Comparison of ENCODE assay signal across 9 cellular contexts in the genomic region with DNA sequence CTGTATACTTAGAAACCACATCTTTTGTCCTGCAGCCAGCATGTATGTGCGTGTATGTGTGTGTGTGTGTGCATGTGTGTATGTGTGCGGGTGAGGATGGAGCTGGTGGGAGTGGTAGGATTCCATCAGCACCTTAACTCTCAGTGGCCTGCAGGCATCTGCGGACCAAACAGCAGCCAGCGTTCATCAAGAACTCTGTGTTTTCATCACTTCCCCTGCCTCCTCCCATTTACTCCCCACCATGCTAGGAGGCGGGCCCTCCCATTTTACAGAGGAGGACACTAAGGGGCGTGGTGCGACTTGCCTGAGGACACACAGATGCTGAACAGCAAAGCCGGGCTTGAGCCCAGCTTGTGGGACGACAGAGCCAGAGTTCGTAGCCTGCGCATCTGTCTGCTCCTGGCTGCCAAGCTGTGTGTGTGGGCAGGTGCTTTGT. TPM values are rescaled to one million over a fixed set of nuclear protein-coding genes. Genes with fewer than 3 reads are reported as not detected.
A peak's percentile ranks its signal among the peaks of the same experiment; 100 is the strongest.
DNase-seq lines count a peak whose midpoint lies in the region; ATAC-seq and TF ChIP-seq lines count a peak whose summit lies in the region.
"Had no signal": no experiment of that assay in that cellular context is flagged by ENCODE, and none has a peak within 500 bp of the region (broad histone marks: within the 10 kb centered on the region; RNA-seq: fewer than 3 reads in every experiment).

No MANE protein-coding gene starts in this region.

- no peaks in the 10 kb centered on the region for H3K79me2 ChIP-seq in DND-41 (ENCODE audit: insufficient read depth, low read length)

- POLR2A ChIA-PET in activated CD8-positive, alpha-beta T cell treated with anti-CD3 and anti-CD28 coated beads for 36 hours (lab: Charles Lee), result no interaction called here

- H3K4me3 ChIP-seq in DND-41 (ENCODE audit: low read depth in 1 of 2, low read length in 2 of 2), result no peak overlapping the region

- H4K20me1 ChIP-seq in DND-41 (ENCODE audit: insufficient read depth, low read length), result peaks cover 15% of the 10 kb centered on the region

- H3K4me3 Mint-ChIP-seq in activated CD8-positive, alpha-beta T cell treated with anti-CD3 and anti-CD28 coated beads for 36 hours, result no peak overlapping the region
- H3K4me3 Mint-ChIP-seq in memory B cell, result no peak overlapping the region
- H3K4me3 Mint-ChIP-seq: stimulated activated naive CD8-positive, alpha-beta T cell treated with anti-CD3 and anti-CD28 coated beads, Interleukin-15, Interleukin-2, amounts not matched to agents 100 ng/mL and 50 ng/mL, for 24 hours had no signal

- ATAC-seq in DND-41 (ENCODE audit: insufficient read depth, low read depth), result peak; percentile 48
- peak; percentile 50 for ATAC-seq in activated CD8-positive, alpha-beta T cell treated with anti-CD3 and anti-CD28 coated beads for 36 hours
- ATAC-seq in memory B cell (ENCODE audit: low read depth), result peak; percentile 64
- no peak for ATAC-seq in GM19467 (IDR thresholded peaks at IDR 0.05; ENCODE audit: unreplicated experiment)
- ATAC-seq in HG03354 (IDR thresholded peaks at IDR 0.05; ENCODE audit: poor library complexity, severe bottlenecking, unreplicated experiment), result no peak

- CTCF ChIA-PET in activated CD8-positive, alpha-beta T cell treated with anti-CD3 and anti-CD28 coated beads for 36 hours (lab: Charles Lee), result no interaction called here

- no peaks in the 10 kb centered on the region for H3K4me1 ChIP-seq in DND-41 (ENCODE audit: insufficient read depth, low read length)

- DNase-seq in DND-41 (peak; percentile 9), M059J (ENCODE audit: low read depth) (peak; percentile 38), memory B cell (ENCODE audit: low spot score in 2 of 2) (no peak), activated gamma-delta T cell (lab: John Stamatoyannopoulos, UW) (no peak), dermis blood vessel endothelial cell (no peak)
- DNase-seq in activated CD8-positive, alpha-beta T cell treated with anti-CD3 and anti-CD28 coated beads for 36 hours, result peak; percentile 48

- H3K27ac ChIP-seq in DND-41 (ENCODE audit: low read length), result no peak overlapping the region

- intact Hi-C loops in activated CD8-positive, alpha-beta T cell treated with anti-CD3 and anti-CD28 coated beads for 36 hours (cut with micrococcal nuclease), result no loop called here

- no peaks in the 10 kb centered on the region for H3K36me3 Mint-ChIP-seq in activated CD8-positive, alpha-beta T cell treated with anti-CD3 and anti-CD28 coated beads for 36 hours (ENCODE audit: low read depth)
- no peaks in the 10 kb centered on the region for H3K36me3 Mint-ChIP-seq in memory B cell

- H3K9ac ChIP-seq in DND-41 (ENCODE audit: low read depth, low read length), result no peak overlapping the region

- peaks cover 18% of the 10 kb centered on the region for H3K4me1 Mint-ChIP-seq in activated CD8-positive, alpha-beta T cell treated with anti-CD3 and anti-CD28 coated beads for 36 hours (ENCODE audit: low read depth)
- H3K4me1 Mint-ChIP-seq in memory B cell, result peaks cover 18% of the 10 kb centered on the region

- H2AFZ ChIP-seq in DND-41 (ENCODE audit: low read depth, low read length), result no peak overlapping the region

- no peaks in the 10 kb centered on the region for H3K36me3 ChIP-seq in DND-41 (ENCODE audit: insufficient read depth, low read length)

- H3K27me3 Mint-ChIP-seq in activated CD8-positive, alpha-beta T cell treated with anti-CD3 and anti-CD28 coated beads for 36 hours, result peaks cover 50% of the 10 kb centered on the region
- peaks cover 17% of the 10 kb centered on the region for H3K27me3 Mint-ChIP-seq in memory B cell

- peaks cover 37% of the 10 kb centered on the region for H3K27me3 ChIP-seq in DND-41 (ENCODE audit: insufficient read depth, low read length, poor library complexity)

- no peaks in the 10 kb centered on the region for H3K9me3 Mint-ChIP-seq in activated CD8-positive, alpha-beta T cell treated with anti-CD3 and anti-CD28 coated beads for 36 hours
- no peaks in the 10 kb centered on the region for H3K9me3 Mint-ChIP-seq in memory B cell
- H3K9me3 Mint-ChIP-seq: stimulated activated naive CD8-positive, alpha-beta T cell treated with anti-CD3 and anti-CD28 coated beads, Interleukin-15, Interleukin-2, amounts not matched to agents 100 ng/mL and 50 ng/mL, for 24 hours had no signal

- H3K4me2 ChIP-seq in DND-41 (ENCODE audit: insufficient read depth, low read length), result no peak overlapping the region

- no peak for TF ChIP-seq CTCF in DND-41 (IDR thresholded peaks at IDR 0.05; ENCODE audit: borderline replicate concordance, extremely low read depth, low read length, poor library complexity, severe bottlenecking)
- no peak for TF ChIP-seq CTCF in activated CD8-positive, alpha-beta T cell treated with anti-CD3 and anti-CD28 coated beads for 36 hours (IDR thresholded peaks at IDR 0.05)

- H3K9me3 ChIP-seq in DND-41 (ENCODE audit: insufficient read depth, low read length, severe bottlenecking), result no peaks in the 10 kb centered on the region

- H3K27ac Mint-ChIP-seq in activated CD8-positive, alpha-beta T cell treated with anti-CD3 and anti-CD28 coated beads for 36 hours, result no peak overlapping the region
- no peak overlapping the region for H3K27ac Mint-ChIP-seq in memory B cell
- H3K27ac Mint-ChIP-seq: stimulated activated naive CD8-positive, alpha-beta T cell treated with anti-CD3 and anti-CD28 coated beads, Interleukin-15, Interleukin-2, amounts not matched to agents 100 ng/mL and 50 ng/mL, for 24 hours had no signal

RNA-seq across cellular contexts. Expression of gene VSTM2L, which starts 8.9 kb away (rescaled TPM):
- 1.0 and 4.2 TPM in 2 replicates for total RNA-seq in M059J (2014; rRNA removed; shearing (Covaris generic))
- total RNA-seq in activated CD8-positive, alpha-beta T cell treated with anti-CD3 and anti-CD28 coated beads for 36 hours, result not detected
- total RNA-seq in dermis blood vessel endothelial cell, result 0.51 TPM in 1 of 2 replicates, not detected in the other

Comparison
In these comparisons a context has a peak if more than half of its experiments do, and no peak if none do; other contexts are left out.
1. ATAC-seq: peak in DND-41 (single experiment), activated CD8-positive, alpha-beta T cell treated with anti-CD3 and anti-CD28 coated beads for 36 hours (single experiment) and memory B cell (single experiment); none in GM19467 (single experiment) and HG03354 (single experiment).
2. DNase-seq: peak in DND-41 (single experiment), M059J (single experiment) and activated CD8-positive, alpha-beta T cell treated with anti-CD3 and anti-CD28 coated beads for 36 hours (single experiment); none in memory B cell (0 of 2), activated gamma-delta T cell (single experiment) and dermis blood vessel endothelial cell (single experiment).